Comparison of ENCODE assay signal across 19 cellular contexts in the genomic region with DNA sequence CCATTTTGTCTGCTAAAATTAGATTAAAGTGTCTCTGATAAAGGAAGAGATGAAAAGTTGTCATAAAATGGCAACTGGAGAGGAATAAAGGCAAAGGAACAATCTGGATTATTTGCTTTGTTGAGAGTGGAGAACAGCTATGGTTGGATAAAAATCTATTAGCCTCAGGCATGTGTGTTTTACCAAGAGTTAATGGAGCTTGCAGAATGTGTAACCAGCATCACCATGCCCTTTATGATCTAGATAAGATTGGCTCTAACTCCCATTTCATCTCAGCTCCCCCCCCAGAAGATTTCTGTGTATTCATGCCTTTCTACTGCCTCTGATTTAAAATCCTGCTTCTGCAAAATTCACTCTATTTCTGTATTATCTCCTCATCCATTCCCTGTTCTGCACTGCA.
"Had no signal": no experiment of that assay in that cellular context is flagged by ENCODE, and none has a peak within 500 bp of the region (broad histone marks: within the 10 kb centered on the region; RNA-seq: fewer than 3 reads in every experiment).

No MANE protein-coding gene starts in this region.

- H3K27ac ChIP-seq: sigmoid colon, stomach, suprapubic skin, tibial nerve, vagina had no signal

- DNase-seq: activated CD4-positive, alpha-beta memory T cell treated with anti-CD3 and anti-CD28 coated beads for 36 hours; activated CD4-positive, alpha-beta T cell treated with anti-CD3 and anti-CD28 coated beads for 4 hours; activated CD4-positive, CD25-positive, alpha-beta regulatory T cell; activated naive CD4-positive, alpha-beta T cell treated with Interleukin-2 at 50 U/mL for 16 hours; activated naive CD8-positive, alpha-beta T cell treated with anti-CD3 and anti-CD28 coated beads for 36 hours; activated T-cell treated with anti-CD3 and anti-CD28 coated beads, Interleukin-2, amount 50 U/mL, for 48 hours; central memory CD4-positive, alpha-beta T cell; effector memory CD4-positive, alpha-beta T cell; foreskin melanocyte; midbrain; natural killer cell; retina; sigmoid colon; stimulated activated CD4-positive, alpha-beta T cell treated with anti-CD3 and anti-CD28 coated beads, Interleukin-15, amount 100 ng/mL, for 24 hours; stomach had no signal

- ATAC-seq: natural killer cell; stimulated activated memory B cell treated with anti-CD40 and anti-IgM and Interleukin-4, amounts not matched to agents 10 μg/mL and 1 μg/mL and 100 μg/mL, for 72 hours had no signal
